Comparison of ENCODE assay signal across 33 cellular contexts in genomic region chr1:230441183-230441582, GRCh38.
"Had no signal": no experiment of that assay in that cellular context is flagged by ENCODE, and none has a peak within 500 bp of the region (broad histone marks: within the 10 kb centered on the region; RNA-seq: fewer than 3 reads in every experiment).

No MANE protein-coding gene starts in this region.

- FAIRE-seq: astrocyte, bronchial epithelial cell had no signal

- ATAC-seq: activated naive CD4-positive, alpha-beta T cell treated with anti-CD3 and anti-CD28 coated beads, Interleukin-2, amount 50 U/mL, for 72 hours; activated naive CD8-positive, alpha-beta T cell treated with anti-CD3 and anti-CD28 coated beads, Interleukin-2, amount 50 U/mL, for 24 hours; activated T-cell treated with anti-CD3 and anti-CD28 coated beads, Interleukin-2, amount 50 U/mL, for 4 hours; activated T-cell treated with anti-CD3 and anti-CD28 coated beads, Interleukin-2, amount 50 U/mL, for 72 hours; activated T-helper 17 cell treated with anti-CD3 and anti-CD28 coated beads, Interleukin-2, amount 50 U/mL, for 72 hours; body of pancreas had no signal

- H3K9me3 ChIP-seq: adrenal gland, body of pancreas had no signal

- H3K27ac ChIP-seq: adrenal gland, ascending aorta, body of pancreas, brain microvascular endothelial cell, breast epithelium, cardiac muscle cell had no signal

- DNase-seq: activated effector memory CD4-positive, alpha-beta T cell treated with anti-CD3 and anti-CD28 coated beads, Interleukin-2, amount 50 U/mL, for 16 hours; activated effector memory CD4-positive, alpha-beta T cell treated with Interleukin-2 at 50 U/mL for 16 hours; activated gamma-delta T cell; activated gamma-delta T cell treated with Interleukin-2 at 50 U/mL for 16 hours; activated naive CD4-positive, alpha-beta T cell; activated naive CD4-positive, alpha-beta T cell treated with anti-CD3 and anti-CD28 coated beads for 36 hours; activated naive CD4-positive, alpha-beta T cell treated with anti-CD3 and anti-CD28 coated beads, Interleukin-2, amount 10 ng/mL, durations not matched to agents 7 days and 5 days; activated naive CD4-positive, alpha-beta T cell treated with anti-CD3 and anti-CD28 coated beads, Interleukin-2, amount 50 U/mL, for 16 hours; activated naive CD4-positive, alpha-beta T cell treated with Interleukin-2 at 50 U/mL for 16 hours; activated naive CD8-positive, alpha-beta T cell treated with anti-CD3 and anti-CD28 coated beads for 36 hours; activated naive CD8-positive, alpha-beta T cell treated with anti-CD3 and anti-CD28 coated beads, Interleukin-2, amount 10 ng/mL, durations not matched to agents 7 days and 5 days; activated naive CD8-positive, alpha-beta T cell treated with anti-CD3 and anti-CD28 coated beads, Interleukin-2, amount 50 U/mL, for 24 hours; activated T-cell treated with anti-CD3 and anti-CD28 coated beads, Interleukin-2, amount 50 U/mL, for 24 hours; activated T-cell treated with anti-CD3 and anti-CD28 coated beads, Interleukin-2, amount 50 U/mL, for 4 hours; activated T-cell treated with anti-CD3 and anti-CD28 coated beads, Interleukin-2, amount 50 U/mL, for 48 hours; activated T-cell treated with anti-CD3 and anti-CD28 coated beads, Interleukin-2, amount 50 U/mL, for 72 hours; adrenal gland; amniotic stem cell; amygdala; anterior cingulate cortex; aorta; body of pancreas; brain microvascular endothelial cell; caudate nucleus; central memory CD4-positive, alpha-beta T cell; cerebellar nuclear complex had no signal

- H3K4me3 ChIP-seq: adrenal gland, ascending aorta, body of pancreas, breast epithelium, cardiac muscle cell had no signal

- H3K27me3 ChIP-seq: adrenal gland, ascending aorta, body of pancreas, brain microvascular endothelial cell, cardiac muscle cell had no signal

- H3K36me3 ChIP-seq: adrenal gland, ascending aorta, brain microvascular endothelial cell, breast epithelium, cardiac muscle cell had no signal

- H3K4me1 ChIP-seq: adrenal gland, ascending aorta, body of pancreas, breast epithelium had no signal
